8 cellular contexts compared by ENCODE assay signal in the genomic region with DNA sequence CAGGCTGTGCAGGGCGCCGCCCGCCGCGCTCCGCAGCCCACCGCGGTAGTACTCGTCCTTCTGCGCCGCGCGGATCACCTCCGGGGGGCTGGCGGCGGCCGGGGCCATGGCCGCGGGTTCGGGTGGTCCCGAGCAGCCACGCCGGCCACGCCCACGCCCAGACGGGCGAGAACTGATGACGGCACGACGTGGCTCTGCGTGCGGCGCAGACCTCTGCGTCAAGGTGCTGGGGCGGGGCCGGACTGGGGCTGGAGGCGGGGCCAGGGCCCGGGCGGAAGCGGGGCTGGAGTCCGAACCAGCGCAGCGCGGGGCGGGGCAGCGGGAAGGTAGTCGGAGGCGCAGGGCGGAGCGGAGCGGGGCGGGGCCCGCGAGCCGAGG. TPM values are rescaled to one million over a fixed set of nuclear protein-coding genes. Genes with fewer than 3 reads are reported as not detected.
DNase-seq lines count a peak whose midpoint lies in the region; ATAC-seq and TF ChIP-seq lines count a peak whose summit lies in the region.

A gene (minus strand): TSS at position 170 of the 378 bp plus-strand sequence. CDS start 62 bp downstream, at position 108.

- DNase-seq in DMS53 treated with DMSO at 0.1 percent for 48 hours (lab: John Stamatoyannopoulos, UW; ENCODE audit: unreplicated experiment) (peak; percentile 88), KG1 (lab: John Stamatoyannopoulos, UW) (peak; percentile 95), Peyer's patch (peak; percentile 98 to 99 (median 99))
- DNase-seq in activated T-cell treated with anti-CD3 and anti-CD28 coated beads, Interleukin-2, amount 50 U/mL, for 48 hours = peak; percentile 99 to 100
- DNase-seq in stimulated activated CD8-positive, alpha-beta memory T cell treated with anti-CD3 and anti-CD28 coated beads, Interleukin-7, amount 100 ng/mL, for 1 hour (ENCODE audit: low read depth in 2 of 2) = peak; percentile 99

- H3K36me3 ChIP-seq in Peyer's patch (peaks cover 0 to 12% (median 0%) of the 10 kb centered on the region in 3 donors), muscle layer of colon (ENCODE audit: insufficient read depth, low read length) (peaks cover 3% of the 10 kb centered on the region)

- H3K4me3 ChIP-seq in Peyer's patch (peak within 1 kb of the TSS; percentile 60 to 100 (median 88)), muscle layer of colon (ENCODE audit: low read depth in 1 of 2, low read length in 2 of 2) (peak within 1 kb of the TSS; percentile 51 to 70)

- TF ChIP-seq POLR2A in Peyer's patch (IDR thresholded peaks at IDR 0.05) = no peak

- peak within 1 kb of the TSS; percentile 53 for H3K9ac ChIP-seq in muscle layer of colon (ENCODE audit: low read length)

- no peak for TF ChIP-seq CTCF in Peyer's patch (IDR thresholded peaks at IDR 0.05)

- H3K27ac ChIP-seq in Peyer's patch = peak within 1 kb of the TSS; percentile 91 to 98 (median 96)
- peak within 1 kb of the TSS; percentile 73 for H3K27ac ChIP-seq in muscle layer of colon (ENCODE audit: low read depth, low read length)

- H3K9me3 ChIP-seq in Peyer's patch = no peaks in the 10 kb centered on the region
- H3K9me3 ChIP-seq in muscle layer of colon (ENCODE audit: low read length) = no peaks in the 10 kb centered on the region

- peaks cover 0 to 39% (median 28%) of the 10 kb centered on the region in 4 donors for H3K4me1 ChIP-seq in Peyer's patch
- peaks cover 23% of the 10 kb centered on the region for H3K4me1 ChIP-seq in muscle layer of colon (ENCODE audit: insufficient read depth, low read length)

- H3K27me3 ChIP-seq in Peyer's patch (no peaks in the 10 kb centered on the region), muscle layer of colon (ENCODE audit: control insufficient read depth in 1 of 2, insufficient read depth in 2 of 2, low read length in 2 of 2) (peaks cover 0 to 18% of the 10 kb centered on the region in 2 donors)

- ATAC-seq in GM21737 (IDR thresholded peaks at IDR 0.05; ENCODE audit: unreplicated experiment) (peak; percentile 73), esophagus mucosa (peak; percentile 89)

RNA-seq across cellular contexts. Expression of the gene that starts here (rescaled TPM):
- 10 to 100 TPM; 16.9 to 29.6 (median 19.9) TPM for total RNA-seq in Peyer's patch
- total RNA-seq in esophagus mucosa = 17.7 TPM

Comparison
In these comparisons a context has a peak if more than half of its experiments do, and no peak if none do; other contexts are left out.
1. Peak in every context shown above with its lines: DNase-seq, ATAC-seq, H3K4me3 ChIP-seq and H3K27ac ChIP-seq.